Comparison of ENCODE assay signal across 1 cellular context in genomic region chr12:2833810-2834209, GRCh38.
TF ChIP-seq lines count a peak whose summit lies in the region.

No MANE protein-coding gene starts in this region.

TF ChIP-seq in SK-N-SH treated with all-trans-retinoic acid at 6 μM for 48 hours, 23 proteins besides CTCF, POLR2A, EP300 and RAD21 (continued from another document):
- TF ChIP-seq TSHZ2 (CRISPR knock-in tag; IDR thresholded peaks at IDR 0.05) (no peak), OSR1 (CRISPR knock-in tag; IDR thresholded peaks at IDR 0.05) (no peak), GLIS3 (CRISPR knock-in tag; IDR thresholded peaks at IDR 0.05) (no peak)
